In genomic region chr20:32087117-32087516, GRCh38 we compare ENCODE assay signal across 31 cellular contexts. TPM values are rescaled to one million over a fixed set of nuclear protein-coding genes. Genes with fewer than 3 reads are reported as not detected.
"Had no signal": no experiment of that assay in that cellular context is flagged by ENCODE, and none has a peak within 500 bp of the region (broad histone marks: within the 10 kb centered on the region; RNA-seq: fewer than 3 reads in every experiment).

No MANE protein-coding gene starts in this region.

- FAIRE-seq: bronchial epithelial cell, TTC549 had no signal

- H3K4me1 ChIP-seq: adrenal gland, SJCRH30 had no signal

- H3K36me3 ChIP-seq: MG63, SJCRH30 had no signal

- H3K27me3 ChIP-seq: adrenal gland, MG63 had no signal

- H3K27ac ChIP-seq: adrenal gland, SJCRH30, SK-N-MC had no signal

- DNase-seq: activated CD4-positive, alpha-beta T cell treated with anti-CD3 and anti-CD28 coated beads, Interleukin-2, amount 10 ng/mL, durations not matched to agents 24 days and 14 days; activated CD4-positive, alpha-beta T cell treated with anti-CD3 and anti-CD28 coated beads, Interleukin-2, amount 50 U/mL, for 4 hours; activated CD8-positive, alpha-beta T cell treated with anti-CD3 and anti-CD28 coated beads for 36 hours; activated gamma-delta T cell; activated naive CD4-positive, alpha-beta T cell treated with Interleukin-2 at 50 U/mL for 16 hours; activated naive CD8-positive, alpha-beta T cell treated with anti-CD3 and anti-CD28 coated beads, Interleukin-2, amount 10 ng/mL, durations not matched to agents 7 days and 5 days; activated T-cell treated with anti-CD3 and anti-CD28 coated beads, Interleukin-2, amount 50 U/mL, for 24 hours; adrenal gland; anterior cingulate cortex; caudate nucleus; cerebellar nuclear complex; Kasumi-1; MG63; NCI-H1048; NCI-H1105 treated with DMSO at 0.1 percent for 48 hours; NCI-H1436; NCI-H1694; NCI-H1930; NCI-H2081 treated with DMSO at 0.1 percent for 48 hours; NCI-H226; NCI-H446 treated with DMSO at 0.1 percent for 48 hours; NCI-H524; NCI-H69; SHP77; SJCRH30 had no signal

- H3K4me3 ChIP-seq: adrenal gland, MG63, SJCRH30, SK-N-MC had no signal

- H3K9me3 ChIP-seq: adrenal gland, MG63, SJCRH30 had no signal

RNA-seq across cellular contexts. Expression of gene HCK, which starts 35.1 kb away (rescaled TPM):
- total RNA-seq: activated CD4-positive, alpha-beta T cell treated with anti-CD3 and anti-CD28 coated beads, Interleukin-2, amount 10 ng/mL, durations not matched to agents 24 days and 14 days; activated CD8-positive, alpha-beta memory T cell treated with anti-CD3 and anti-CD28 coated beads for 36 hours; activated CD8-positive, alpha-beta T cell treated with anti-CD3 and anti-CD28 coated beads for 36 hours; activated T-helper 2 cell treated with anti-CD3 and anti-CD28 coated beads, Interferon-gamma antibody, Interleukin-2, Interleukin-4, amounts not matched to agents 10 μg/mL and 5 μg/mL and 100 μg/mL, durations not matched to agents 14 hours and 24 hours and 36 hours; RPMI7951; SJCRH30 had no signal
